Comparison of ENCODE assay signal across 25 cellular contexts in genomic region chr1:80047791-80048190, GRCh38.
DNase-seq lines count a peak whose midpoint lies in the region; ATAC-seq and TF ChIP-seq lines count a peak whose summit lies in the region.
"Had no signal": no experiment of that assay in that cellular context is flagged by ENCODE, and none has a peak within 500 bp of the region (broad histone marks: within the 10 kb centered on the region; RNA-seq: fewer than 3 reads in every experiment).

No MANE protein-coding gene starts in this region.

- ATAC-seq in IMR-90 (ENCODE audit: low read depth), result no peak
- no peak for ATAC-seq in GM18867 (IDR thresholded peaks at IDR 0.05; ENCODE audit: unreplicated experiment)
- ATAC-seq in naive thymus-derived CD4-positive, alpha-beta T cell, result no peak
- no peak for ATAC-seq in HG03457 (IDR thresholded peaks at IDR 0.05; ENCODE audit: unreplicated experiment)
- ATAC-seq: CD8-positive, alpha-beta T cell had no signal

- H3K27me3 ChIP-seq in A673 (replicated peaks; ENCODE audit: insufficient read depth, low read depth, low read length, poor library complexity) (no peaks in the 10 kb centered on the region), IMR-90 (ENCODE audit: control insufficient read depth, insufficient read depth, low read length) (no peaks in the 10 kb centered on the region)
- no peaks in the 10 kb centered on the region for H3K27me3 ChIP-seq in naive thymus-derived CD4-positive, alpha-beta T cell (ENCODE audit: control insufficient read depth in 2 of 2, insufficient read depth in 2 of 2, low read length in 2 of 2)
- H3K27me3 ChIP-seq: tibial artery had no signal

- H3K27me3 Mint-ChIP-seq in naive thymus-derived CD4-positive, alpha-beta T cell, result no peaks in the 10 kb centered on the region
- H3K27me3 Mint-ChIP-seq: B cell; naive B cell; stimulated activated naive CD8-positive, alpha-beta T cell treated with anti-CD3 and anti-CD28 coated beads, Interleukin-15, Interleukin-2, amounts not matched to agents 100 ng/mL and 50 ng/mL, for 24 hours had no signal

- H3K9me1 ChIP-seq in IMR-90 (ENCODE audit: insufficient read depth, low read length), result no peaks in the 10 kb centered on the region

- H4K91ac ChIP-seq in IMR-90 (ENCODE audit: insufficient read depth, low read depth, low read length), result no peak overlapping the region

- no peak overlapping the region for H3K56ac ChIP-seq in IMR-90 (ENCODE audit: extremely low read depth, insufficient read depth, low read length)

- no peaks in the 10 kb centered on the region for H3K79me1 ChIP-seq in IMR-90 (ENCODE audit: low read depth in 1 of 2, low read length in 2 of 2)

- H3K4me3 ChIP-seq in A673 (ENCODE audit: low read depth, low read length, poor library complexity, severe bottlenecking) (no peak overlapping the region), IMR-90 (ENCODE audit: insufficient read depth, low read depth, low read length) (no peak overlapping the region), astrocyte of the spinal cord (ENCODE audit: low read depth, low read length) (no peak overlapping the region)
- H3K4me3 ChIP-seq in naive thymus-derived CD4-positive, alpha-beta T cell (ENCODE audit: low read length), result no peak overlapping the region
- H3K4me3 ChIP-seq: dorsolateral prefrontal cortex, tibial artery had no signal

- CTCF ChIA-PET in A673 (lab: Charles Lee), result no interaction called here
- CTCF ChIA-PET in IMR-90 (lab: Yijun Ruan, JAX), result interaction anchor here (1.5 kb wide), 1 partner anchor 10 kb away, joined by 4 read pairs; no protein-coding TSS in a partner anchor
- CTCF ChIA-PET in naive thymus-derived CD4-positive, alpha-beta T cell (lab: Charles Lee), result no interaction called here

- H3K36me3 Mint-ChIP-seq in naive thymus-derived CD4-positive, alpha-beta T cell, result no peaks in the 10 kb centered on the region
- H3K36me3 Mint-ChIP-seq: CD8-positive, alpha-beta T cell; mesothelial cell of epicardium; naive B cell had no signal

- no peak overlapping the region for H4K5ac ChIP-seq in IMR-90 (ENCODE audit: low read depth, low read length)

- POLR2A ChIA-PET in A673 (lab: Charles Lee; ENCODE audit: low non-redundant PET), result no interaction called here
- POLR2A ChIA-PET in IMR-90 (lab: Charles Lee; ENCODE audit: unreplicated experiment), result no interaction called here
- POLR2A ChIA-PET in naive thymus-derived CD4-positive, alpha-beta T cell (lab: Charles Lee), result no interaction called here

- no peak for TF ChIP-seq RAD21 in IMR-90 (IDR thresholded peaks at IDR 0.05; ENCODE audit: low read length)

- no peaks in the 10 kb centered on the region for H3K36me3 ChIP-seq in A673 (ENCODE audit: insufficient read depth, low read length, poor library complexity, severe bottlenecking)
- no peaks in the 10 kb centered on the region for H3K36me3 ChIP-seq in IMR-90 (ENCODE audit: control insufficient read depth, insufficient read depth, low read length)
- H3K36me3 ChIP-seq in naive thymus-derived CD4-positive, alpha-beta T cell (ENCODE audit: control insufficient read depth in 2 of 3, insufficient read depth in 3 of 3, low read length in 3 of 3), result no peaks in the 10 kb centered on the region
- H3K36me3 ChIP-seq: tibial artery had no signal

- no peak overlapping the region for H3K23ac ChIP-seq in IMR-90 (ENCODE audit: low read depth, low read length)

- H4K20me1 ChIP-seq in IMR-90 (ENCODE audit: insufficient read depth, low read length), result no peaks in the 10 kb centered on the region

- no peak overlapping the region for H3K18ac ChIP-seq in IMR-90 (ENCODE audit: low read depth, low read length)

- H3K4me1 ChIP-seq in A673 (ENCODE audit: insufficient read depth, low read length, poor library complexity, severe bottlenecking), result peaks cover 29% of the 10 kb centered on the region
- no peaks in the 10 kb centered on the region for H3K4me1 ChIP-seq in IMR-90 (ENCODE audit: control insufficient read depth, insufficient read depth, low read length)
- H3K4me1 ChIP-seq in naive thymus-derived CD4-positive, alpha-beta T cell (ENCODE audit: control insufficient read depth in 2 of 2, insufficient read depth in 2 of 2, low read length in 2 of 2), result no peaks in the 10 kb centered on the region
- H3K4me1 ChIP-seq: tibial artery had no signal

- TF ChIP-seq POLR2A in IMR-90 (IDR thresholded peaks at IDR 0.05; ENCODE audit: low read depth, low read length), result no peak

- no peak overlapping the region for H4K8ac ChIP-seq in IMR-90 (ENCODE audit: low read depth in 2 of 2, low read length in 2 of 2)

- no peaks in the 10 kb centered on the region for H3K4me1 Mint-ChIP-seq in naive thymus-derived CD4-positive, alpha-beta T cell
- H3K4me1 Mint-ChIP-seq: B cell, mesothelial cell of epicardium, naive B cell had no signal

- no peak overlapping the region for H2BK15ac ChIP-seq in IMR-90 (ENCODE audit: low read depth, low read length)

- H3K9me3 Mint-ChIP-seq in naive thymus-derived CD4-positive, alpha-beta T cell, result peaks cover 0 to 24% (median 9%) of the 10 kb centered on the region in 11 donors

- TF ChIP-seq CTCF in A673 (conservative IDR thresholded peaks at IDR 0.05; ENCODE audit: low read depth, low read length) (no peak), IMR-90 (conservative IDR thresholded peaks at IDR 0.05; ENCODE audit: low read depth, low read length) (no peak), astrocyte of the spinal cord (IDR thresholded peaks at IDR 0.05; ENCODE audit: low read depth, low read length) (no peak)

- no peak overlapping the region for H2BK5ac ChIP-seq in IMR-90 (ENCODE audit: low read depth, low read length, poor library complexity, severe bottlenecking)

- no peak overlapping the region for H2AK5ac ChIP-seq in IMR-90 (ENCODE audit: low read depth, low read length)

- DNase-seq in A673 (ENCODE audit: low spot score) (peak; percentile 39), IMR-90 (peak; percentile 66), astrocyte of the spinal cord (ENCODE audit: low read depth, low spot score) (peak; percentile 72), glomerular visceral epithelial cell (ENCODE audit: extremely low spot score) (peak; percentile 87), posterior vena cava (ENCODE audit: low spot score) (no peak)
- no peak for DNase-seq in naive thymus-derived CD4-positive, alpha-beta T cell
- DNase-seq: 8988T; activated CD4-positive, alpha-beta T cell treated with anti-CD3 and anti-CD28 coated beads, Interleukin-2, amount 50 U/mL, for 4 hours; activated naive CD4-positive, alpha-beta T cell treated with anti-CD3 and anti-CD28 coated beads, Interleukin-2, amount 50 U/mL, for 16 hours; amygdala; CD8-positive, alpha-beta T cell; central memory CD4-positive, alpha-beta T cell; dorsolateral prefrontal cortex; foreskin melanocyte; hippocampal formation; naive B cell; NCI-H1694 treated with DMSO at 0.1 percent for 48 hours; NCI-H69; occipital lobe; tibial artery had no signal

- H3K9ac ChIP-seq in IMR-90 (ENCODE audit: low read depth, low read length), result no peak overlapping the region

- no peak overlapping the region for H2BK20ac ChIP-seq in IMR-90 (ENCODE audit: low read depth, low read length)

- intact Hi-C loops in A673 (cut with micrococcal nuclease; ENCODE audit: unreplicated experiment), result no loop called here
- intact Hi-C loops in IMR-90 (cut with micrococcal nuclease), result no loop called here
- intact Hi-C loops in naive thymus-derived CD4-positive, alpha-beta T cell (cut with micrococcal nuclease), result no loop called here
- intact Hi-C loops in posterior vena cava (cut with DNase I), result no loop called here

- in situ Hi-C loops in IMR-90 (cut with MboI; ENCODE audit: low sequenced_read_pairs), result no loop called here
- in situ Hi-C loops in astrocyte of the spinal cord (cut with HindIII; ENCODE audit: low sequenced_read_pairs), result no loop called here

- H2BK120ac ChIP-seq in IMR-90 (ENCODE audit: low read depth, low read length), result no peak overlapping the region

- H3K9me3 ChIP-seq in A673 (ENCODE audit: low read depth, low read length, poor library complexity, severe bottlenecking) (no peaks in the 10 kb centered on the region), IMR-90 (ENCODE audit: control insufficient read depth, insufficient read depth, low read length) (no peaks in the 10 kb centered on the region; the same call in 1 of the 2 replicates)
- H3K9me3 ChIP-seq in naive thymus-derived CD4-positive, alpha-beta T cell (ENCODE audit: control insufficient read depth in 2 of 3, low read length in 3 of 3), result no peaks in the 10 kb centered on the region
- H3K9me3 ChIP-seq: tibial artery had no signal

- H3K27ac Mint-ChIP-seq in naive thymus-derived CD4-positive, alpha-beta T cell, result no peak overlapping the region
- H3K27ac Mint-ChIP-seq: B cell; CD8-positive, alpha-beta T cell; mesothelial cell of epicardium; naive B cell; stimulated activated naive CD8-positive, alpha-beta T cell treated with anti-CD3 and anti-CD28 coated beads, Interleukin-15, Interleukin-2, amounts not matched to agents 100 ng/mL and 50 ng/mL, for 24 hours had no signal

- H3K4ac ChIP-seq in IMR-90 (ENCODE audit: low read depth, low read length), result no peak overlapping the region

- no peak overlapping the region for H2AK9ac ChIP-seq in IMR-90 (replicated peaks; ENCODE audit: low read depth, low read length, poor library complexity)

- peak overlapping the region; percentile 66 for H3K27ac ChIP-seq in A673 (ENCODE audit: low read depth, low read length, poor library complexity, severe bottlenecking)
- no peak overlapping the region for H3K27ac ChIP-seq in IMR-90 (ENCODE audit: insufficient read depth, low read length)
- H3K27ac ChIP-seq in naive thymus-derived CD4-positive, alpha-beta T cell (ENCODE audit: low read depth, low read length), result no peak overlapping the region
- H3K27ac ChIP-seq: dorsolateral prefrontal cortex, tibial artery had no signal

- no peak overlapping the region for H3K4me2 ChIP-seq in IMR-90 (ENCODE audit: low read depth, low read length)

- H3K14ac ChIP-seq in IMR-90 (replicated peaks; ENCODE audit: low read depth, low read length), result no peak overlapping the region

- dilution Hi-C loops in IMR-90 (cut with HindIII; ENCODE audit: low sequenced_read_pairs, unreplicated experiment), result no loop called here

- H2AFZ ChIP-seq in IMR-90 (replicated peaks; ENCODE audit: low read length, poor library complexity), result no peak overlapping the region

- BruUV-seq in A673 (replicated peaks; lab: Mats Ljungman, UMichigan) (no TSS peak), IMR-90 (replicated peaks; lab: Mats Ljungman, UMichigan) (no TSS peak)

- 78% methylated on average over 1 of the region's 2 CpGs; no CpG with 5 or more reads in 1 of the 2 experiments for WGBS in IMR-90 (ENCODE audit: extremely low coverage in 2 of 2, insufficient read length in 1 of 2), 2 experiments

- H3K4me3 Mint-ChIP-seq in naive thymus-derived CD4-positive, alpha-beta T cell, result no peak overlapping the region
- H3K4me3 Mint-ChIP-seq: B cell; CD8-positive, alpha-beta T cell; mesothelial cell of epicardium; naive B cell; stimulated activated naive CD8-positive, alpha-beta T cell treated with anti-CD3 and anti-CD28 coated beads, Interleukin-15, Interleukin-2, amounts not matched to agents 100 ng/mL and 50 ng/mL, for 24 hours had no signal

TF ChIP-seq in IMR-90, 13 proteins besides CTCF, POLR2A, EP300 and RAD21 (continues in another document):
- TF ChIP-seq FOS (IDR thresholded peaks at IDR 0.05; ENCODE audit: low read depth, low read length), result no peak

Comparison
In these comparisons a context has a peak if more than half of its experiments do, and no peak if none do; other contexts are left out.
1. DNase-seq: peak in A673 (single experiment), IMR-90 (single experiment), astrocyte of the spinal cord (single experiment) and glomerular visceral epithelial cell (single experiment); none in naive thymus-derived CD4-positive, alpha-beta T cell (0 of 9) and posterior vena cava (single experiment).